ENCODE assay signal across 8 cellular contexts in genomic region chr17:68172461-68172954, GRCh38.
A peak's percentile ranks its signal among the peaks of the same experiment; 100 is the strongest.
DNase-seq lines count a peak whose midpoint lies in the region; ATAC-seq and TF ChIP-seq lines count a peak whose summit lies in the region.

No MANE protein-coding gene starts in this region.

- H3K4me1 ChIP-seq in lung (ENCODE audit: control insufficient read depth in 2 of 2, insufficient read depth in 2 of 2, low read length in 2 of 2), result no peaks in the 10 kb centered on the region

- TF ChIP-seq POLR2A in GM18505 (IDR thresholded peaks at IDR 0.05; ENCODE audit: borderline replicate concordance, extremely low read depth, insufficient read depth, insufficient read length), result no peak

- ATAC-seq in lung (ENCODE audit: insufficient read depth, low FRiP score), result peak; percentile 66
- no peak for ATAC-seq in GM18505 (IDR thresholded peaks at IDR 0.05; ENCODE audit: unreplicated experiment)

- H3K27me3 ChIP-seq in lung (ENCODE audit: control insufficient read depth, insufficient read depth), result no peaks in the 10 kb centered on the region

- no peak overlapping the region for H3K27ac ChIP-seq in lung (ENCODE audit: low read depth in 1 of 2, low read length in 1 of 2)

- H3K36me3 ChIP-seq in lung (ENCODE audit: control insufficient read depth in 2 of 2, insufficient read depth in 2 of 2, low read length in 2 of 2), result no peaks in the 10 kb centered on the region

- DNase-seq in DMS153 (lab: John Stamatoyannopoulos, UW) (peak; percentile 55), HFF-Myc (ENCODE audit: extremely low read depth, low read depth) (no peak), NCI-H2196 treated with DMSO at 0.1 percent for 48 hours (lab: John Stamatoyannopoulos, UW; ENCODE audit: unreplicated experiment) (peak; percentile 9), choroid plexus epithelial cell (ENCODE audit: low read depth) (peak; percentile 71), lung (ENCODE audit: low spot score) (peak; percentile 75)
- peak; percentile 56 to 57 for DNase-seq in activated CD4-positive, alpha-beta T cell treated with anti-CD3 and anti-CD28 coated beads for 24 hours (ENCODE audit: low read depth in 2 of 2)
- DNase-seq in stimulated activated CD4-positive, alpha-beta T cell treated with anti-CD3 and anti-CD28 coated beads, TNF-alpha, amount 100 ng/mL, for 4 hours (ENCODE audit: low read depth in 3 of 3), result peak; percentile 48 to 60 (median 54)

- H3K4me3 ChIP-seq in HFF-Myc (replicated peaks; ENCODE audit: low read depth, low read length) (no peak overlapping the region), choroid plexus epithelial cell (ENCODE audit: low read depth, low read length) (no peak overlapping the region), lung (no peak overlapping the region)

- H3K9me3 ChIP-seq in lung (ENCODE audit: control insufficient read depth in 2 of 2, insufficient read depth in 1 of 2, low read length in 1 of 2), result no peaks in the 10 kb centered on the region

- WGBS in lung, 2 donors, result 27 to 41% methylated on average over 13 of the region's 13 CpGs

- TF ChIP-seq CTCF in HFF-Myc (IDR thresholded peaks at IDR 0.05; ENCODE audit: low read depth, low read length, missing control alignments), result peak; percentile 98
- TF ChIP-seq CTCF in choroid plexus epithelial cell (conservative IDR thresholded peaks at IDR 0.05; ENCODE audit: low read depth, low read length), result peak; percentile 91
- TF ChIP-seq CTCF in lung (IDR thresholded peaks at IDR 0.05; ENCODE audit: control extremely low read depth, extremely low read depth), result peak; percentile 97
